In the genomic region with DNA sequence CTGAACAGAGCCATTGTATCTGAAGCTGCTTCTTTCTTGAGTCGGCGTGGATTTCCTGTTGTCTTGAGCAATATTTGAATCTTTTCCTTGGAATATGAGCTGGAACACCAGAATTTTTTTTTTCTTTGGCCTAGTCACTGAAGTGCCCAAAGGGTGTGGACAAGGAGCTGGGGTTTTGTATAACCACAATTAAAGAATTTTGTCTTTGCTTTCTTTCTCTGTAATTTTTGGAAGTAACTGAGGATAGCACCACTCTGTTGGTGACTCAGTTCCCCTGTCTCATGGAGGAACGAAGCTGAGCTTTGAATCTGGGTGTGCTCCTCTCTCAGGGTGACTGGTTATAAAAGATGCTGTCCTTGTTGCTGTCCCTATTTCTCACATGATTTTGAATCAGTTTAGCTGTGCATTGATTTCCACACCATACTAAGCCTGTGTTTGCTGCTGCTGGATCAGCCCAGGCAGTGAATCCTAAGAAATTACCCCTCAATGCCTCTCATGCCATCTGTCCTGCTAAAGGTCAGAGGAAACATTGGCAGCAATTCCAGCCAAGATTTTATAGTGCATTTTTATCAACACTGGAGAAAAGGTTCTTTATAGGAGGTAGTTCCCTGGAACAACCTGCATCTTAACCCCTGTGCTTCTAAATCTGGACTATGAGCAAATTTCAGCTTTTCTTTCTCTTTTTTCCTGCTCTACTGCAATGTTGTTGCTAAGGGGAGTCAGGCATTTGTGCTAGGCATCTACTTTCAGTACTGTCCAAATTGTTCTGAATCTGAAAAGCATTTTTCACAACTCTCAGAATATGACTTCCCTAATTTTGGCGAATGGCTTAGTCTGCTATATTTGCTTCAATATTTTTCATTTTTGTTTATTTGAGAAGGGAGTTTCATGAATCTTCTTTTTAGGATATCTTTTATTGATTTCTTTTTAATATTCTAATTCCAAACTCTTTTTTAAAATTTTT, we compare ENCODE assay signal across 15 cellular contexts.
A peak's percentile ranks its signal among the peaks of the same experiment; 100 is the strongest.
DNase-seq lines count a peak whose midpoint lies in the region; TF ChIP-seq lines count a peak whose summit lies in the region.
"Had no signal": no experiment of that assay in that cellular context is flagged by ENCODE, and none has a peak within 500 bp of the region (broad histone marks: within the 10 kb centered on the region; RNA-seq: fewer than 3 reads in every experiment).

No MANE protein-coding gene starts in this region.

- TF ChIP-seq EP300 in sigmoid colon (IDR thresholded peaks at IDR 0.05): no peak

- H3K4me3 ChIP-seq in PC-9 (peak overlapping the region; percentile 37; the same call in 1 of the 2 replicates), parathyroid adenoma (ENCODE audit: low read depth, low read length) (no peak overlapping the region), sigmoid colon (no peak overlapping the region)
- H3K4me3 ChIP-seq: Peyer's patch had no signal

- no peaks in the 10 kb centered on the region for H3K4me1 Mint-ChIP-seq in activated naive CD4-positive, alpha-beta T cell treated with anti-CD3 and anti-CD28 coated beads for 36 hours (ENCODE audit: low read depth)
- H3K4me1 Mint-ChIP-seq: naive B cell had no signal

- WGBS in sigmoid colon, 2 donors: 21 to 56% methylated on average over 4 of the region's 4 CpGs

- DNase-seq in EH (ENCODE audit: low read depth) (peak; percentile 19), PC-9 (no peak), fibroblast of gingiva (ENCODE audit: low read depth) (peak; percentile 2), UCSD-AML1 (lab: John Stamatoyannopoulos, UW; ENCODE audit: unreplicated experiment) (no peak), sigmoid colon (no peak)
- no peak for DNase-seq in activated naive CD4-positive, alpha-beta T cell treated with anti-CD3 and anti-CD28 coated beads for 36 hours
- DNase-seq in central memory CD4-positive, alpha-beta T cell: no peak
- DNase-seq: activated CD8-positive, alpha-beta memory T cell treated with anti-CD3 and anti-CD28 coated beads, Interleukin-2, amount 50 U/mL, for 4 hours; activated naive CD8-positive, alpha-beta T cell treated with anti-CD3 and anti-CD28 coated beads, Interleukin-2, amount 50 U/mL, for 24 hours; GF-D8; KG1; naive B cell; Peyer's patch; stimulated activated CD4-positive, alpha-beta T cell treated with anti-CD3 and anti-CD28 coated beads, Interleukin-12 subunit alpha, Interleukin-12 subunit beta, amount 100 ng/mL, for 4 hours had no signal

- no peak overlapping the region for H3K27ac Mint-ChIP-seq in activated naive CD4-positive, alpha-beta T cell treated with anti-CD3 and anti-CD28 coated beads for 36 hours
- H3K27ac Mint-ChIP-seq: activated naive CD8-positive, alpha-beta T cell treated with anti-CD3 and anti-CD28 coated beads, Interleukin-2, amount 50 U/mL, for 24 hours; naive B cell had no signal

- H3K4me2 ChIP-seq in PC-9 (peak overlapping the region; percentile 68), parathyroid adenoma (ENCODE audit: low read length) (no peak overlapping the region)

- peaks cover 37% of the 10 kb centered on the region for H3K4me1 ChIP-seq in PC-9 (replicated peaks; ENCODE audit: insufficient read depth)
- peaks cover 35% of the 10 kb centered on the region for H3K4me1 ChIP-seq in parathyroid adenoma
- H3K4me1 ChIP-seq in sigmoid colon: peaks cover 0 to 30% (median 24%) of the 10 kb centered on the region in 4 donors

- no peaks in the 10 kb centered on the region for H3K79me2 ChIP-seq in PC-9 (ENCODE audit: low read depth)
- no peaks in the 10 kb centered on the region for H3K79me2 ChIP-seq in parathyroid adenoma

- no peak overlapping the region for H3K9ac ChIP-seq in parathyroid adenoma

- no peak for TF ChIP-seq POLR2A in sigmoid colon (IDR thresholded peaks at IDR 0.05)

- POLR2A ChIA-PET in PC-9 (lab: Charles Lee; ENCODE audit: unreplicated experiment): interaction anchor here (0.6 kb wide), 1 partner anchor 794 kb away, joined by 3 read pairs; no protein-coding TSS in a partner anchor

- H3F3A ChIP-seq in PC-9 (ENCODE audit: insufficient read depth, low read depth): peaks cover 31% of the 10 kb centered on the region; the same call in 1 of the 2 replicates

- CTCF ChIA-PET in PC-9 (lab: Charles Lee): no interaction called here
- CTCF ChIA-PET in activated naive CD4-positive, alpha-beta T cell treated with anti-CD3 and anti-CD28 coated beads for 36 hours (lab: Charles Lee): interaction anchor here (0.8 kb wide), 1 partner anchor 23 kb away, joined by 3 read pairs; no protein-coding TSS in a partner anchor

- H3K36me3 Mint-ChIP-seq in activated naive CD4-positive, alpha-beta T cell treated with anti-CD3 and anti-CD28 coated beads for 36 hours (ENCODE audit: low read depth): no peaks in the 10 kb centered on the region
- H3K36me3 Mint-ChIP-seq: naive B cell had no signal

- TF ChIP-seq CTCF in PC-9 (conservative IDR thresholded peaks at IDR 0.05) (no peak), parathyroid adenoma (IDR thresholded peaks at IDR 0.05) (no peak), sigmoid colon (IDR thresholded peaks at IDR 0.05) (no peak)

- H3K4me3 Mint-ChIP-seq in activated naive CD4-positive, alpha-beta T cell treated with anti-CD3 and anti-CD28 coated beads for 36 hours: no peak overlapping the region
- H3K4me3 Mint-ChIP-seq: activated naive CD8-positive, alpha-beta T cell treated with anti-CD3 and anti-CD28 coated beads, Interleukin-2, amount 50 U/mL, for 24 hours; naive B cell had no signal

- H3K27me3 ChIP-seq in PC-9 (ENCODE audit: insufficient read depth, low read depth) (no peaks in the 10 kb centered on the region), parathyroid adenoma (ENCODE audit: control insufficient read depth, insufficient read depth, low read length) (no peaks in the 10 kb centered on the region), sigmoid colon (no peaks in the 10 kb centered on the region)
- H3K27me3 ChIP-seq: Peyer's patch had no signal

- peaks cover 4% of the 10 kb centered on the region for H3K9me3 Mint-ChIP-seq in activated naive CD4-positive, alpha-beta T cell treated with anti-CD3 and anti-CD28 coated beads for 36 hours
- H3K9me3 Mint-ChIP-seq: activated naive CD8-positive, alpha-beta T cell treated with anti-CD3 and anti-CD28 coated beads, Interleukin-2, amount 50 U/mL, for 24 hours had no signal

- intact Hi-C loops in PC-9 (cut with micrococcal nuclease; ENCODE audit: unreplicated experiment): loop anchor here (1.0 to 5.0 kb wide), 5 partner anchors 47 to 792 kb away; no protein-coding TSS in a partner anchor
- intact Hi-C loops in activated naive CD4-positive, alpha-beta T cell treated with anti-CD3 and anti-CD28 coated beads for 36 hours (cut with micrococcal nuclease): no loop called here
- intact Hi-C loops in sigmoid colon (cut with DNase I): loop anchor here (2.0 to 10.0 kb wide), 2 partner anchors 161 to 797 kb away; no protein-coding TSS in a partner anchor

- no peaks in the 10 kb centered on the region; the same call in 1 of the 2 replicates for H3K9me2 ChIP-seq in PC-9 (ENCODE audit: insufficient read depth)

- H3K27me3 Mint-ChIP-seq in activated naive CD4-positive, alpha-beta T cell treated with anti-CD3 and anti-CD28 coated beads for 36 hours (ENCODE audit: low read depth): peaks cover 19% of the 10 kb centered on the region

- BruUV-seq in PC-9 (replicated peaks; lab: Mats Ljungman, UMichigan): no TSS peak

- H3K36me3 ChIP-seq in PC-9 (ENCODE audit: low read depth): no peaks in the 10 kb centered on the region
- no peaks in the 10 kb centered on the region for H3K36me3 ChIP-seq in parathyroid adenoma (ENCODE audit: control insufficient read depth, insufficient read depth, low read length)
- no peaks in the 10 kb centered on the region for H3K36me3 ChIP-seq in sigmoid colon
- H3K36me3 ChIP-seq: Peyer's patch had no signal

- H3K9me3 ChIP-seq in PC-9 (ENCODE audit: insufficient read depth, low read depth): no peaks in the 10 kb centered on the region
- no peaks in the 10 kb centered on the region for H3K9me3 ChIP-seq in parathyroid adenoma (ENCODE audit: control insufficient read depth, low read length)
- H3K9me3 ChIP-seq in sigmoid colon: no peaks in the 10 kb centered on the region
- H3K9me3 ChIP-seq: Peyer's patch had no signal

- no peaks in the 10 kb centered on the region for H4K20me1 ChIP-seq in PC-9 (ENCODE audit: insufficient read depth)

- H2AFZ ChIP-seq in PC-9 (peak overlapping the region; percentile 68; the same call in 1 of the 2 replicates), parathyroid adenoma (peak overlapping the region; percentile 60)

- H3K27ac ChIP-seq in PC-9 (peak overlapping the region; percentile 100), parathyroid adenoma (peak overlapping the region; percentile 75), sigmoid colon (peak overlapping the region in 2 of 4 donors; percentile 1 to 29)

Comparison
In these comparisons a context has a peak if more than half of its experiments do, and no peak if none do; other contexts are left out.
1. DNase-seq: peak in EH (single experiment) and fibroblast of gingiva (single experiment); none in PC-9 (0 of 2), activated naive CD4-positive, alpha-beta T cell treated with anti-CD3 and anti-CD28 coated beads for 36 hours (single experiment), central memory CD4-positive, alpha-beta T cell (single experiment), UCSD-AML1 (single experiment) and sigmoid colon (single experiment).